24 cellular contexts compared by ENCODE assay signal in the genomic region with DNA sequence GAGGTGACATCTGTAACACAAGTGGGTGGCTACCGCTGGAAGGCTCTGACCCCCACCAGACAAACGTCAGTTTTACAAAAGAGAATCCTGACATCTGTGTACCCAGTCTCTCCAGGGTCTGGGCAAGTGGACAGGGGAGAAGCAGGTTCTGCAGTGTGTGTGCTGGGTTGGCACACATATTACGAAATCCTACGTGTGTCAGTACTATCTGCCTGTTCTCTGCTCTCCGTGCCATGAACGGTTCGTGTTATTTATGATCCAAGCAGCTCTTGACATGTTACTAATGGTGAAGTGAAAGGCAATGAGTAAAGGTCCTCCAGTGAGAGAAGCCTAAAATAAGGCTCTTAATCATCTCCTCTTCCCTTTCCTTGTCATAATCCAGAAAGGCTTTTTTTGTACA.
DNase-seq lines count a peak whose midpoint lies in the region; ATAC-seq, FAIRE-seq and TF ChIP-seq lines count a peak whose summit lies in the region.
"Had no signal": no experiment of that assay in that cellular context is flagged by ENCODE, and none has a peak within 500 bp of the region (broad histone marks: within the 10 kb centered on the region; RNA-seq: fewer than 3 reads in every experiment).

No MANE protein-coding gene starts in this region.

- H3K27me3 ChIP-seq in HepG2 (ENCODE audit: control insufficient read depth in 1 of 2, insufficient read depth in 2 of 2, low read length in 2 of 2) (no peaks in the 10 kb centered on the region), right lobe of liver (no peaks in the 10 kb centered on the region), bronchial epithelial cell (ENCODE audit: control insufficient read depth, insufficient read depth, low read length) (no peaks in the 10 kb centered on the region), small intestine (ENCODE audit: control insufficient read depth in 2 of 2, insufficient read depth in 2 of 2, low read length in 2 of 2) (no peaks in the 10 kb centered on the region)
- H3K27me3 ChIP-seq: BE2C, gastrocnemius medialis, Peyer's patch, stomach had no signal

- DNase-seq in HepG2 (ENCODE audit: low spot score) (peak; percentile 33), right lobe of liver (no peak), bronchial epithelial cell (ENCODE audit: low read depth) (peak; percentile 75), small intestine (no peak), HT-29 (ENCODE audit: low spot score) (no peak)
- DNase-seq in naive thymus-derived CD8-positive, alpha-beta T cell, result no peak
- no peak for DNase-seq in stimulated activated CD4-positive, alpha-beta T cell treated with anti-CD3 and anti-CD28 coated beads, Interleukin-2, amount 100 ng/mL, for 48 hours
- DNase-seq: activated CD4-positive, alpha-beta T cell treated with anti-CD3 and anti-CD28 coated beads for 48 hours; activated effector memory CD4-positive, alpha-beta T cell treated with anti-CD3 and anti-CD28 coated beads, Interleukin-2, amount 50 U/mL, for 16 hours; BE2C; DMS 273 treated with DMSO at 0.1 percent for 48 hours; EL; gastrocnemius medialis; NCI-H1436; NCI-H2081; NCI-H526 treated with DMSO at 0.1 percent for 48 hours; Peyer's patch; SIG-M5; stomach had no signal

- POLR2A ChIA-PET in HepG2 (lab: Yijun Ruan, JAX), result interaction anchor here (1.0 kb wide), 1 partner anchor 18 kb away, joined by 3 read pairs; no protein-coding TSS in a partner anchor
- POLR2A ChIA-PET in naive thymus-derived CD8-positive, alpha-beta T cell (lab: Charles Lee), result interaction anchor here (0.6 kb wide), 1 partner anchor 161 kb away, joined by 3 read pairs; no protein-coding TSS in a partner anchor

- H3K27ac ChIP-seq in HepG2 (ENCODE audit: extremely low read length, insufficient read depth, low read length) (peak overlapping the region; percentile 25), right lobe of liver (no peak overlapping the region), small intestine (ENCODE audit: low read depth in 1 of 2, low read length in 1 of 2) (no peak overlapping the region)
- H3K27ac ChIP-seq: gastrocnemius medialis, parathyroid adenoma, Peyer's patch, stomach had no signal

- TF ChIP-seq EP300 in HepG2 (IDR thresholded peaks at IDR 0.05; ENCODE audit: low read depth in 2 of 2, low read length in 2 of 2) (no peak), HepG2 (CRISPR knock-in tag; IDR thresholded peaks at IDR 0.05; ENCODE audit: borderline replicate concordance) (no peak)

- ATAC-seq in HepG2, result peak; percentile 78
- no peak for ATAC-seq in right lobe of liver
- no peak for ATAC-seq in naive thymus-derived CD8-positive, alpha-beta T cell
- ATAC-seq in GM19023 (IDR thresholded peaks at IDR 0.05; ENCODE audit: unreplicated experiment), result no peak
- ATAC-seq: gastrocnemius medialis, GM23338 had no signal

- H3K9me3 ChIP-seq in HepG2 (ENCODE audit: low read length) (no peaks in the 10 kb centered on the region), right lobe of liver (no peaks in the 10 kb centered on the region), small intestine (ENCODE audit: control insufficient read depth, low read depth) (no peaks in the 10 kb centered on the region)
- H3K9me3 ChIP-seq: BE2C, gastrocnemius medialis, Peyer's patch, stomach had no signal

- no peaks in the 10 kb centered on the region for H3K27me3 Mint-ChIP-seq in naive thymus-derived CD8-positive, alpha-beta T cell
- H3K27me3 Mint-ChIP-seq: central memory CD8-positive, alpha-beta T cell had no signal

- H3K36me3 Mint-ChIP-seq in naive thymus-derived CD8-positive, alpha-beta T cell, result peaks cover 0 to 33% (median 26%) of the 10 kb centered on the region in 3 donors

- H3K36me3 ChIP-seq in HepG2 (replicated peaks in 1 of 2; ENCODE audit: control insufficient read depth in 1 of 2, insufficient read depth in 2 of 2, low read length in 2 of 2) (peaks cover 4 to 7% of the 10 kb centered on the region in 2 experiments; a peak in 2 of 5 replicates), right lobe of liver (no peaks in the 10 kb centered on the region), bronchial epithelial cell (ENCODE audit: control insufficient read depth, insufficient read depth, low read length) (no peaks in the 10 kb centered on the region), small intestine (ENCODE audit: control insufficient read depth in 2 of 2, insufficient read depth in 2 of 2, low read length in 2 of 2) (no peaks in the 10 kb centered on the region)
- H3K36me3 ChIP-seq: BE2C, gastrocnemius medialis, Peyer's patch, stomach had no signal

- in situ Hi-C loops in HepG2 (cut with HindIII; ENCODE audit: extremely low pct_ligation_motif_present, low pct_unique_long_range_greater_than_20kb), result no loop called here

- peaks cover 42 to 80% (median 75%) of the 10 kb centered on the region in 4 donors for H3K4me1 Mint-ChIP-seq in naive thymus-derived CD8-positive, alpha-beta T cell

- H3K27ac Mint-ChIP-seq in naive thymus-derived CD8-positive, alpha-beta T cell, result peak overlapping the region; percentile 8 to 80 (median 72)
- H3K27ac Mint-ChIP-seq: dendritic cell treated with granulocyte-macrophage colony-stimulating factor and Interleukin-4, amounts not matched to agents 40 ng/mL and 50 ng/mL, for 4 days; GM23338 had no signal

- no peak for TF ChIP-seq RAD21 in HepG2 (CRISPR knock-in tag; IDR thresholded peaks at IDR 0.05)

- FAIRE-seq in HepG2 (lab: Jason Lieb, UNC) (no peak), bronchial epithelial cell (lab: Jason Lieb, UNC) (no peak), small intestine (lab: Jason Lieb, UNC) (no peak)

- peak overlapping the region in 2 of 10 donors; percentile 41 to 54 for H3K4me3 Mint-ChIP-seq in naive thymus-derived CD8-positive, alpha-beta T cell
- H3K4me3 Mint-ChIP-seq: central memory CD8-positive, alpha-beta T cell; dendritic cell treated with granulocyte-macrophage colony-stimulating factor and Interleukin-4, amounts not matched to agents 40 ng/mL and 50 ng/mL, for 4 days; GM23338 had no signal

- no peak overlapping the region for H2AFZ ChIP-seq in HepG2 (ENCODE audit: low read length)
- H2AFZ ChIP-seq: GM23338, parathyroid adenoma had no signal

- CTCF ChIA-PET in HepG2 (lab: Yijun Ruan, JAX; ENCODE audit: low intra/inter-chr PET ratio, low total read pairs), result no interaction called here

- TF ChIP-seq POLR2A in HepG2 (IDR thresholded peaks at IDR 0.05; ENCODE audit: insufficient read depth in 1 of 2, low read depth in 2 of 2, low read length in 2 of 2), result no peak
- TF ChIP-seq POLR2A in right lobe of liver (IDR thresholded peaks at IDR 0.05), result no peak

- WGBS in HepG2 (ENCODE audit: low lambda C conversion rate), result 49% methylated on average over 5 of the region's 7 CpGs
- 31% methylated on average over 5 of the region's 7 CpGs for WGBS in right lobe of liver (ENCODE audit: insufficient coverage, low coverage, low lambda C conversion rate, missing lambda C conversion rate)
- 79 to 86% (median 84%) methylated on average over 7 of the region's 7 CpGs for WGBS in small intestine, 3 donors

- H3K4me1 ChIP-seq in HepG2 (ENCODE audit: insufficient read depth, low read length), result peaks cover 32% of the 10 kb centered on the region
- H3K4me1 ChIP-seq in right lobe of liver, result no peaks in the 10 kb centered on the region
- no peaks in the 10 kb centered on the region for H3K4me1 ChIP-seq in small intestine (ENCODE audit: control insufficient read depth in 2 of 2, insufficient read depth in 1 of 2, low read depth in 1 of 2, low read length in 1 of 2)
- H3K4me1 ChIP-seq: gastrocnemius medialis, Peyer's patch, stomach had no signal

- H3K4me2 ChIP-seq in HepG2 (ENCODE audit: low read depth, low read length), result peak overlapping the region; percentile 23
- H3K4me2 ChIP-seq: GM23338 had no signal

- intact Hi-C loops in HepG2 (cut with micrococcal nuclease; ENCODE audit: unreplicated experiment) (no loop called here), right lobe of liver (cut with DNase I) (no loop called here)

- BruUV-seq in HepG2 (replicated peaks; lab: Mats Ljungman, UMichigan), result no TSS peak

- H3K4me3 ChIP-seq in HepG2 (replicated peaks in 1 of 3; ENCODE audit: insufficient read depth in 1 of 3, low read depth in 2 of 3, low read length in 3 of 3) (no peak overlapping the region), right lobe of liver (no peak overlapping the region), bronchial epithelial cell (ENCODE audit: low read depth, low read length) (no peak overlapping the region), small intestine (ENCODE audit: low read depth in 1 of 2, low read length in 2 of 2) (no peak overlapping the region)
- H3K4me3 ChIP-seq: gastrocnemius medialis, GM23338, Peyer's patch, stomach had no signal

- TF ChIP-seq CTCF in HepG2 (CRISPR knock-in tag; IDR thresholded peaks at IDR 0.05), result no peak
- TF ChIP-seq CTCF in right lobe of liver (IDR thresholded peaks at IDR 0.05), result no peak
- no peak for TF ChIP-seq CTCF in bronchial epithelial cell (IDR thresholded peaks at IDR 0.05; ENCODE audit: insufficient read depth, low read length, severe bottlenecking)

- H3K79me2 ChIP-seq in HepG2 (ENCODE audit: insufficient read depth, low read length), result no peaks in the 10 kb centered on the region
- H3K79me2 ChIP-seq: parathyroid adenoma had no signal

- H4K20me1 ChIP-seq in HepG2 (ENCODE audit: insufficient read depth, low read length), result no peaks in the 10 kb centered on the region

- no peaks in the 10 kb centered on the region for H3K9me3 Mint-ChIP-seq in naive thymus-derived CD8-positive, alpha-beta T cell
- H3K9me3 Mint-ChIP-seq: central memory CD8-positive, alpha-beta T cell; dendritic cell treated with granulocyte-macrophage colony-stimulating factor and Interleukin-4, amounts not matched to agents 40 ng/mL and 50 ng/mL, for 4 days; GM23338 had no signal

- H3K9ac ChIP-seq in HepG2 (ENCODE audit: insufficient read depth, low read depth, low read length), result peak overlapping the region; percentile 20; the same call in 1 of the 2 replicates
- H3K9ac ChIP-seq: parathyroid adenoma had no signal

TF ChIP-seq in HepG2, 621 proteins besides CTCF, POLR2A, EP300 and RAD21 (continues in another document):
- no peak for TF ChIP-seq PPARG (CRISPR knock-in tag; conservative IDR thresholded peaks at IDR 0.05)
- peak; percentile 88 for TF ChIP-seq CEBPB (IDR thresholded peaks at IDR 0.05; ENCODE audit: borderline replicate concordance, low read depth, low read length)
- no peak for TF ChIP-seq ZNF615 (CRISPR knock-in tag; IDR thresholded peaks at IDR 0.05; ENCODE audit: borderline replicate concordance)
- no peak for TF ChIP-seq ZNF589 (CRISPR knock-in tag; conservative IDR thresholded peaks at IDR 0.05)
- no peak for TF ChIP-seq RARG (CRISPR knock-in tag; IDR thresholded peaks at IDR 0.05; ENCODE audit: low read depth)
- peak; percentile 17; the same call in 1 of the 2 replicates for TF ChIP-seq HNF4A (CRISPR knock-in tag; IDR thresholded peaks at IDR 0.05)
- TF ChIP-seq NR2F6 (IDR thresholded peaks at IDR 0.05), result no peak
- peak; percentile 12; the same call in 1 of the 2 replicates for TF ChIP-seq NR2F6 (CRISPR knock-in tag; IDR thresholded peaks at IDR 0.05)
- TF ChIP-seq ZNF788 (CRISPR knock-in tag; IDR thresholded peaks at IDR 0.05; ENCODE audit: borderline replicate concordance), result no peak; the same call in 1 of the 2 replicates

Comparison
In these comparisons a context has a peak if more than half of its experiments do, and no peak if none do; other contexts are left out.
1. DNase-seq: peak in HepG2 (single experiment) and bronchial epithelial cell (single experiment); none in right lobe of liver (0 of 3), naive thymus-derived CD8-positive, alpha-beta T cell (0 of 10), stimulated activated CD4-positive, alpha-beta T cell treated with anti-CD3 and anti-CD28 coated beads, Interleukin-2, amount 100 ng/mL, for 48 hours (0 of 2), small intestine (single experiment) and HT-29 (single experiment).